Comparison of ENCODE assay signal across 17 cellular contexts in the genomic region with DNA sequence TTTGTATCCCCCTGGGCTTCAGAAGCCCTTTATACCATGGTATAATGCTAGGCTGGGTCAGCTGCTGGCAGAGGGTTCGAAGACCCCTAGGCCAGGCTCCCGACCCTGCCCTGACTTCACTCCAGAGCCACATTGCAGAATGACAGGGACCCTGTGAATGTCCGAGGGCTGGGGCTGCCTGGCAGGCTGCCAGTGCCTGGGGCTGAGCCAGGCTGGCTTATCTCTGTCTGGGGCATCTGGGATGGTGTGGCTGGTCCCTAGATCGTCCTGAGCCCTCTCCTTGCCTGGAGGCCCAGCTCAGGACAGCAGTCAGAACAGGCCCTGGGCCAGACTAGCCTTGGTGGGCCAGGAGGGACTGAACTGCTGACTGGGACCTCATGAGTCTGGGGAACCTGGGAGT. TPM values are rescaled to one million over a fixed set of nuclear protein-coding genes. Genes with fewer than 3 reads are reported as not detected.
"Had no signal": no experiment of that assay in that cellular context is flagged by ENCODE, and none has a peak within 500 bp of the region (broad histone marks: within the 10 kb centered on the region; RNA-seq: fewer than 3 reads in every experiment).

No MANE protein-coding gene starts in this region.

- H3K27me3 ChIP-seq: sigmoid colon, thyroid gland had no signal

- H3K4me3 ChIP-seq: psoas muscle, sigmoid colon, thyroid gland had no signal

- H3K27ac Mint-ChIP-seq: activated CD8-positive, alpha-beta T cell treated with anti-CD3 and anti-CD28 coated beads for 36 hours; activated T-helper 1 cell treated with anti-CD3 and anti-CD28 coated beads, Interleukin-12 subunit alpha, Interleukin-12 subunit beta, Interleukin-2, Interleukin-4 antibody, amounts not matched to agents 30 ng/mL and 10 ng/mL and 1 ng/mL, durations not matched to agents 14 hours and 24 hours and 36 hours; memory B cell; natural killer cell treated with Interleukin-12 subunit alpha and Interleukin-12 subunit beta and Interleukin-15 and Interleukin-18, amount 100 ng/mL, for 72 hours; stimulated activated naive CD8-positive, alpha-beta T cell treated with anti-CD3 and anti-CD28 coated beads, Interleukin-15, amount 100 ng/mL, for 72 hours had no signal

- H3K27ac ChIP-seq: psoas muscle, sigmoid colon, thyroid gland had no signal

- H3K9me3 Mint-ChIP-seq: activated CD8-positive, alpha-beta T cell treated with anti-CD3 and anti-CD28 coated beads for 36 hours; activated T-helper 1 cell treated with anti-CD3 and anti-CD28 coated beads, Interleukin-12 subunit alpha, Interleukin-12 subunit beta, Interleukin-2, Interleukin-4 antibody, amounts not matched to agents 30 ng/mL and 10 ng/mL and 1 ng/mL, durations not matched to agents 14 hours and 24 hours and 36 hours; central memory CD8-positive, alpha-beta T cell; memory B cell; natural killer cell treated with Interleukin-12 subunit alpha and Interleukin-12 subunit beta and Interleukin-15 and Interleukin-18, amount 100 ng/mL, for 72 hours; stimulated activated naive CD8-positive, alpha-beta T cell treated with anti-CD3 and anti-CD28 coated beads, Interleukin-15, amount 100 ng/mL, for 72 hours had no signal

- ATAC-seq: activated CD8-positive, alpha-beta T cell treated with anti-CD3 and anti-CD28 coated beads for 36 hours; esophagus mucosa; left lobe of liver; natural killer cell treated with Interleukin-12 subunit alpha and Interleukin-12 subunit beta and Interleukin-15 and Interleukin-18, amount 100 ng/mL, for 72 hours; psoas muscle; stimulated activated naive CD8-positive, alpha-beta T cell treated with anti-CD3 and anti-CD28 coated beads, Interleukin-15, amount 100 ng/mL, for 72 hours had no signal

- H3K36me3 Mint-ChIP-seq: natural killer cell treated with Interleukin-12 subunit alpha and Interleukin-12 subunit beta and Interleukin-15 and Interleukin-18, amount 100 ng/mL, for 72 hours had no signal

- H3K9me3 ChIP-seq: psoas muscle, sigmoid colon, thyroid gland had no signal

- H3K4me3 Mint-ChIP-seq: activated CD8-positive, alpha-beta T cell treated with anti-CD3 and anti-CD28 coated beads for 36 hours; activated T-helper 1 cell treated with anti-CD3 and anti-CD28 coated beads, Interleukin-12 subunit alpha, Interleukin-12 subunit beta, Interleukin-2, Interleukin-4 antibody, amounts not matched to agents 30 ng/mL and 10 ng/mL and 1 ng/mL, durations not matched to agents 14 hours and 24 hours and 36 hours; central memory CD8-positive, alpha-beta T cell; natural killer cell treated with Interleukin-12 subunit alpha and Interleukin-12 subunit beta and Interleukin-15 and Interleukin-18, amount 100 ng/mL, for 72 hours; stimulated activated naive CD8-positive, alpha-beta T cell treated with anti-CD3 and anti-CD28 coated beads, Interleukin-15, amount 100 ng/mL, for 72 hours had no signal

- H3K36me3 ChIP-seq: thyroid gland had no signal

- DNase-seq: activated CD4-positive, alpha-beta T cell treated with anti-CD3 and anti-CD28 coated beads for 4 hours; activated CD8-positive, alpha-beta memory T cell treated with anti-CD3 and anti-CD28 coated beads, Interleukin-2, amount 50 U/mL, for 48 hours; activated CD8-positive, alpha-beta T cell treated with anti-CD3 and anti-CD28 coated beads for 36 hours; activated naive CD4-positive, alpha-beta T cell treated with Interleukin-2 at 50 U/mL for 16 hours; dermis blood vessel endothelial cell; psoas muscle; sigmoid colon; stimulated activated CD4-positive, alpha-beta T cell treated with anti-CD3 and anti-CD28 coated beads, Interleukin-4, amount 100 ng/mL, for 24 hours; stimulated activated naive CD8-positive, alpha-beta T cell treated with anti-CD3 and anti-CD28 coated beads, Interleukin-15, amount 100 ng/mL, for 72 hours; T-helper 1 cell; thyroid gland had no signal

- H3K27me3 Mint-ChIP-seq: activated CD8-positive, alpha-beta T cell treated with anti-CD3 and anti-CD28 coated beads for 36 hours; central memory CD8-positive, alpha-beta T cell; memory B cell; natural killer cell treated with Interleukin-12 subunit alpha and Interleukin-12 subunit beta and Interleukin-15 and Interleukin-18, amount 100 ng/mL, for 72 hours; stimulated activated naive CD8-positive, alpha-beta T cell treated with anti-CD3 and anti-CD28 coated beads, Interleukin-15, amount 100 ng/mL, for 72 hours had no signal

RNA-seq across cellular contexts. Expression of a gene that starts 15.6 kb away (rescaled TPM):
- total RNA-seq: activated CD8-positive, alpha-beta T cell treated with anti-CD3 and anti-CD28 coated beads for 36 hours; left lobe of liver had no signal
